ENCODE assay signal across 1 cellular context in the genomic region with DNA sequence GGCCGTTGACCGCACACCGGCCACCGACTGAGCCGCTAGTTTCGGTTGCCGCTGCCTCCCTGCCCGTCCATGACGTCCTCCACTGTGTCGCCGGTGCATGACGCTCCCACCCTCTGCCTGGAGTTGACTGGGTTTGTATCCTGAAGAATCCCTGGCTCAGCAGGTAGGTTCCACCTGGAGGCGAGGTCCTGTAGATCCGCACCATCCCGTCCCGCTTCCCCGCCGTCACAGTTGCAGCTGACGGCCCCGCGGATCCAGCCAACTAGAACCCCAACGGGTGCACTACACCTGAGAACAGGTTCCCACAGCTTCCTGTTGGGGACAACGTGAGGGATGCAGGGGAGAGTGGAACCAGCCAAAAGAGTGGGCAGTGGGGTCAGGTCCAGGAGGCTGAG.
TF ChIP-seq lines count a peak whose summit lies in the region.

No MANE protein-coding gene starts in this region.

TF ChIP-seq in K562, 482 proteins besides CTCF, POLR2A, EP300 and RAD21 (continued from another document and continues in another):
- TF ChIP-seq, protein P1, sequence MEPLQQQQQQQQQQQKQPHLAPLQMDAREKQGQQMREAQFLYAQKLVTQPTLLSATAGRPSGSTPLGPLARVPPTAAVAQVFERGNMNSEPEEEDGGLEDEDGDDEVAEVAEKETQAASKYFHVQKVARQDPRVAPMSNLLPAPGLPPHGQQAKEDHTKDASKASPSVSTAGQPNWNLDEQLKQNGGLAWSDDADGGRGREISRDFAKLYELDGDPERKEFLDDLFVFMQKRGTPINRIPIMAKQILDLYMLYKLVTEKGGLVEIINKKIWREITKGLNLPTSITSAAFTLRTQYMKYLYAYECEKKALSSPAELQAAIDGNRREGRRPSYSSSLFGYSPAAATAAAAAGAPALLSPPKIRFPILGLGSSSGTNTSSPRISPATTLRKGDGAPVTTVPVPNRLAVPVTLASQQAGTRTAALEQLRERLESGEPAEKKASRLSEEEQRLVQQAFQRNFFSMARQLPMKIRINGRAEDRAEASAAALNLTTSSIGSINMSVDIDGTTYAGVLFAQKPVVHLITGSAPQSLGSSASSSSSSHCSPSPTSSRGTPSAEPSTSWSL (CRISPR knock-in tag; IDR thresholded peaks at IDR 0.05; ENCODE audit: borderline replicate concordance), result no peak
- TF ChIP-seq, protein P2, sequence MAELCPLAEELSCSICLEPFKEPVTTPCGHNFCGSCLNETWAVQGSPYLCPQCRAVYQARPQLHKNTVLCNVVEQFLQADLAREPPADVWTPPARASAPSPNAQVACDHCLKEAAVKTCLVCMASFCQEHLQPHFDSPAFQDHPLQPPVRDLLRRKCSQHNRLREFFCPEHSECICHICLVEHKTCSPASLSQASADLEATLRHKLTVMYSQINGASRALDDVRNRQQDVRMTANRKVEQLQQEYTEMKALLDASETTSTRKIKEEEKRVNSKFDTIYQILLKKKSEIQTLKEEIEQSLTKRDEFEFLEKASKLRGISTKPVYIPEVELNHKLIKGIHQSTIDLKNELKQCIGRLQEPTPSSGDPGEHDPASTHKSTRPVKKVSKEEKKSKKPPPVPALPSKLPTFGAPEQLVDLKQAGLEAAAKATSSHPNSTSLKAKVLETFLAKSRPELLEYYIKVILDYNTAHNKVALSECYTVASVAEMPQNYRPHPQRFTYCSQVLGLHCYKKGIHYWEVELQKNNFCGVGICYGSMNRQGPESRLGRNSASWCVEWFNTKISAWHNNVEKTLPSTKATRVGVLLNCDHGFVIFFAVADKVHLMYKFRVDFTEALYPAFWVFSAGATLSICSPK (IDR thresholded peaks at IDR 0.05; ENCODE audit: borderline replicate concordance), result no peak
- TF ChIP-seq TRIM28 (IDR thresholded peaks at IDR 0.05) (no peak), NFIX (CRISPR knock-in tag; IDR thresholded peaks at IDR 0.05; ENCODE audit: low read depth) (no peak), CEBPB (tag; IDR thresholded peaks at IDR 0.05) (no peak), ZNF707 (CRISPR knock-in tag; conservative IDR thresholded peaks at IDR 0.05) (no peak), NR2C1 (IDR thresholded peaks at IDR 0.05) (no peak), NR2C1 (tag; IDR thresholded peaks at IDR 0.05) (0 out of 2 replicates have a peak, but pooled peaks have one; percentile 1), CXXC5 (CRISPR knock-in tag; IDR thresholded peaks at IDR 0.05) (no peak), POLR2H (tag; IDR thresholded peaks at IDR 0.05; ENCODE audit: low read depth) (no peak), ESRRB (CRISPR knock-in tag; IDR thresholded peaks at IDR 0.05; ENCODE audit: borderline replicate concordance) (no peak), ZNF780A (CRISPR knock-in tag; IDR thresholded peaks at IDR 0.05) (no peak), CAMTA2 (CRISPR knock-in tag; conservative IDR thresholded peaks at IDR 0.05) (no peak), ZNF197 (CRISPR knock-in tag; IDR thresholded peaks at IDR 0.05; ENCODE audit: low read depth) (no peak), CREBBP (IDR thresholded peaks at IDR 0.05; ENCODE audit: low read depth, low read length) (no peak), SLC30A9 (CRISPR knock-in tag; IDR thresholded peaks at IDR 0.05) (no peak), TEAD2 (tag; IDR thresholded peaks at IDR 0.05) (no peak), NCOA1 (IDR thresholded peaks at IDR 0.05; ENCODE audit: low read depth) (0 out of 2 replicates have a peak, but pooled peaks have one; percentile 14), ZFPM2 (CRISPR knock-in tag; IDR thresholded peaks at IDR 0.05) (no peak), ZNF212 (CRISPR knock-in tag; IDR thresholded peaks at IDR 0.05) (no peak), E2F3 (CRISPR knock-in tag; IDR thresholded peaks at IDR 0.05) (no peak), ZNF23 (CRISPR knock-in tag; IDR thresholded peaks at IDR 0.05) (no peak), ZEB2 (IDR thresholded peaks at IDR 0.05) (no peak), NCOA2 (IDR thresholded peaks at IDR 0.05; ENCODE audit: partially characterized antibody in 2 of 2) (no peak), DNMT1 (IDR thresholded peaks at IDR 0.05) (no peak), ZKSCAN1 (IDR thresholded peaks at IDR 0.05; ENCODE audit: low read depth, low read length) (no peak), ZBED1 (IDR thresholded peaks at IDR 0.05) (no peak), MED1 (CRISPR knock-in tag; IDR thresholded peaks at IDR 0.05; ENCODE audit: borderline replicate concordance) (no peak), LCOR (CRISPR knock-in tag; IDR thresholded peaks at IDR 0.05) (no peak; the same call in 1 of the 2 replicates), NR1H2 (CRISPR knock-in tag; IDR thresholded peaks at IDR 0.05) (no peak), TGIF2 (CRISPR knock-in tag; IDR thresholded peaks at IDR 0.05) (no peak), KLF6 (CRISPR knock-in tag; IDR thresholded peaks at IDR 0.05; ENCODE audit: borderline replicate concordance) (no peak), MTA1 (IDR thresholded peaks at IDR 0.05; ENCODE audit: borderline replicate concordance) (peak; percentile 94)
- TF ChIP-seq, protein P3, sequence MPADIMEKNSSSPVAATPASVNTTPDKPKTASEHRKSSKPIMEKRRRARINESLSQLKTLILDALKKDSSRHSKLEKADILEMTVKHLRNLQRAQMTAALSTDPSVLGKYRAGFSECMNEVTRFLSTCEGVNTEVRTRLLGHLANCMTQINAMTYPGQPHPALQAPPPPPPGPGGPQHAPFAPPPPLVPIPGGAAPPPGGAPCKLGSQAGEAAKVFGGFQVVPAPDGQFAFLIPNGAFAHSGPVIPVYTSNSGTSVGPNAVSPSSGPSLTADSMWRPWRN (IDR thresholded peaks at IDR 0.05; ENCODE audit: low read depth), result no peak
- TF ChIP-seq, protein P4, sequence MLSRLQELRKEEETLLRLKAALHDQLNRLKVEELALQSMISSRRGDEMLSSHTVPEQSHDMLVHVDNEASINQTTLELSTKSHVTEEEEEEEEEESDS (CRISPR knock-in tag; IDR thresholded peaks at IDR 0.05), result no peak
- TF ChIP-seq, protein P5, sequence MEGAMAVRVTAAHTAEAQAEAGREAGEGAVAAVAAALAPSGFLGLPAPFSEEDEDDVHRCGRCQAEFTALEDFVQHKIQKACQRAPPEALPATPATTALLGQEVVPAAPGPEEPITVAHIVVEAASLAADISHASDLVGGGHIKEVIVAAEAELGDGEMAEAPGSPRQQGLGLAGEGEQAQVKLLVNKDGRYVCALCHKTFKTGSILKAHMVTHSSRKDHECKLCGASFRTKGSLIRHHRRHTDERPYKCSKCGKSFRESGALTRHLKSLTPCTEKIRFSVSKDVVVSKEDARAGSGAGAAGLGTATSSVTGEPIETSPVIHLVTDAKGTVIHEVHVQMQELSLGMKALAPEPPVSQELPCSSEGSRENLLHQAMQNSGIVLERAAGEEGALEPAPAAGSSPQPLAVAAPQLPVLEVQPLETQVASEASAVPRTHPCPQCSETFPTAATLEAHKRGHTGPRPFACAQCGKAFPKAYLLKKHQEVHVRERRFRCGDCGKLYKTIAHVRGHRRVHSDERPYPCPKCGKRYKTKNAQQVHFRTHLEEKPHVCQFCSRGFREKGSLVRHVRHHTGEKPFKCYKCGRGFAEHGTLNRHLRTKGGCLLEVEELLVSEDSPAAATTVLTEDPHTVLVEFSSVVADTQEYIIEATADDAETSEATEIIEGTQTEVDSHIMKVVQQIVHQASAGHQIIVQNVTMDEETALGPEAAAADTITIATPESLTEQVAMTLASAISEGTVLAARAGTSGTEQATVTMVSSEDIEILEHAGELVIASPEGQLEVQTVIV (CRISPR knock-in tag; IDR thresholded peaks at IDR 0.05; ENCODE audit: borderline replicate concordance), result no peak
- TF ChIP-seq, protein P6, sequence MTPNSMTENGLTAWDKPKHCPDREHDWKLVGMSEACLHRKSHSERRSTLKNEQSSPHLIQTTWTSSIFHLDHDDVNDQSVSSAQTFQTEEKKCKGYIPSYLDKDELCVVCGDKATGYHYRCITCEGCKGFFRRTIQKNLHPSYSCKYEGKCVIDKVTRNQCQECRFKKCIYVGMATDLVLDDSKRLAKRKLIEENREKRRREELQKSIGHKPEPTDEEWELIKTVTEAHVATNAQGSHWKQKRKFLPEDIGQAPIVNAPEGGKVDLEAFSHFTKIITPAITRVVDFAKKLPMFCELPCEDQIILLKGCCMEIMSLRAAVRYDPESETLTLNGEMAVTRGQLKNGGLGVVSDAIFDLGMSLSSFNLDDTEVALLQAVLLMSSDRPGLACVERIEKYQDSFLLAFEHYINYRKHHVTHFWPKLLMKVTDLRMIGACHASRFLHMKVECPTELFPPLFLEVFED (CRISPR knock-in tag; conservative IDR thresholded peaks at IDR 0.05), result no peak
- TF ChIP-seq, protein P7, sequence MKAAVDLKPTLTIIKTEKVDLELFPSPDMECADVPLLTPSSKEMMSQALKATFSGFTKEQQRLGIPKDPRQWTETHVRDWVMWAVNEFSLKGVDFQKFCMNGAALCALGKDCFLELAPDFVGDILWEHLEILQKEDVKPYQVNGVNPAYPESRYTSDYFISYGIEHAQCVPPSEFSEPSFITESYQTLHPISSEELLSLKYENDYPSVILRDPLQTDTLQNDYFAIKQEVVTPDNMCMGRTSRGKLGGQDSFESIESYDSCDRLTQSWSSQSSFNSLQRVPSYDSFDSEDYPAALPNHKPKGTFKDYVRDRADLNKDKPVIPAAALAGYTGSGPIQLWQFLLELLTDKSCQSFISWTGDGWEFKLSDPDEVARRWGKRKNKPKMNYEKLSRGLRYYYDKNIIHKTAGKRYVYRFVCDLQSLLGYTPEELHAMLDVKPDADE (conservative IDR thresholded peaks at IDR 0.05; ENCODE audit: control insufficient read depth, low read depth, low read length), result no peak
- TF ChIP-seq, protein P8, sequence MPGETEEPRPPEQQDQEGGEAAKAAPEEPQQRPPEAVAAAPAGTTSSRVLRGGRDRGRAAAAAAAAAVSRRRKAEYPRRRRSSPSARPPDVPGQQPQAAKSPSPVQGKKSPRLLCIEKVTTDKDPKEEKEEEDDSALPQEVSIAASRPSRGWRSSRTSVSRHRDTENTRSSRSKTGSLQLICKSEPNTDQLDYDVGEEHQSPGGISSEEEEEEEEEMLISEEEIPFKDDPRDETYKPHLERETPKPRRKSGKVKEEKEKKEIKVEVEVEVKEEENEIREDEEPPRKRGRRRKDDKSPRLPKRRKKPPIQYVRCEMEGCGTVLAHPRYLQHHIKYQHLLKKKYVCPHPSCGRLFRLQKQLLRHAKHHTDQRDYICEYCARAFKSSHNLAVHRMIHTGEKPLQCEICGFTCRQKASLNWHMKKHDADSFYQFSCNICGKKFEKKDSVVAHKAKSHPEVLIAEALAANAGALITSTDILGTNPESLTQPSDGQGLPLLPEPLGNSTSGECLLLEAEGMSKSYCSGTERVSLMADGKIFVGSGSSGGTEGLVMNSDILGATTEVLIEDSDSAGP (CRISPR knock-in tag; IDR thresholded peaks at IDR 0.05), result no peak
- TF ChIP-seq, protein P9, sequence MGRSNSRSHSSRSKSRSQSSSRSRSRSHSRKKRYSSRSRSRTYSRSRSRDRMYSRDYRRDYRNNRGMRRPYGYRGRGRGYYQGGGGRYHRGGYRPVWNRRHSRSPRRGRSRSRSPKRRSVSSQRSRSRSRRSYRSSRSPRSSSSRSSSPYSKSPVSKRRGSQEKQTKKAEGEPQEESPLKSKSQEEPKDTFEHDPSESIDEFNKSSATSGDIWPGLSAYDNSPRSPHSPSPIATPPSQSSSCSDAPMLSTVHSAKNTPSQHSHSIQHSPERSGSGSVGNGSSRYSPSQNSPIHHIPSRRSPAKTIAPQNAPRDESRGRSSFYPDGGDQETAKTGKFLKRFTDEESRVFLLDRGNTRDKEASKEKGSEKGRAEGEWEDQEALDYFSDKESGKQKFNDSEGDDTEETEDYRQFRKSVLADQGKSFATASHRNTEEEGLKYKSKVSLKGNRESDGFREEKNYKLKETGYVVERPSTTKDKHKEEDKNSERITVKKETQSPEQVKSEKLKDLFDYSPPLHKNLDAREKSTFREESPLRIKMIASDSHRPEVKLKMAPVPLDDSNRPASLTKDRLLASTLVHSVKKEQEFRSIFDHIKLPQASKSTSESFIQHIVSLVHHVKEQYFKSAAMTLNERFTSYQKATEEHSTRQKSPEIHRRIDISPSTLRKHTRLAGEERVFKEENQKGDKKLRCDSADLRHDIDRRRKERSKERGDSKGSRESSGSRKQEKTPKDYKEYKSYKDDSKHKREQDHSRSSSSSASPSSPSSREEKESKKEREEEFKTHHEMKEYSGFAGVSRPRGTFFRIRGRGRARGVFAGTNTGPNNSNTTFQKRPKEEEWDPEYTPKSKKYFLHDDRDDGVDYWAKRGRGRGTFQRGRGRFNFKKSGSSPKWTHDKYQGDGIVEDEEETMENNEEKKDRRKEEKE (IDR thresholded peaks at IDR 0.05; ENCODE audit: borderline replicate concordance in 1 of 2, control insufficient read depth in 1 of 2, low read depth in 2 of 2, low read length in 1 of 2), result no peak
- TF ChIP-seq, protein P10, sequence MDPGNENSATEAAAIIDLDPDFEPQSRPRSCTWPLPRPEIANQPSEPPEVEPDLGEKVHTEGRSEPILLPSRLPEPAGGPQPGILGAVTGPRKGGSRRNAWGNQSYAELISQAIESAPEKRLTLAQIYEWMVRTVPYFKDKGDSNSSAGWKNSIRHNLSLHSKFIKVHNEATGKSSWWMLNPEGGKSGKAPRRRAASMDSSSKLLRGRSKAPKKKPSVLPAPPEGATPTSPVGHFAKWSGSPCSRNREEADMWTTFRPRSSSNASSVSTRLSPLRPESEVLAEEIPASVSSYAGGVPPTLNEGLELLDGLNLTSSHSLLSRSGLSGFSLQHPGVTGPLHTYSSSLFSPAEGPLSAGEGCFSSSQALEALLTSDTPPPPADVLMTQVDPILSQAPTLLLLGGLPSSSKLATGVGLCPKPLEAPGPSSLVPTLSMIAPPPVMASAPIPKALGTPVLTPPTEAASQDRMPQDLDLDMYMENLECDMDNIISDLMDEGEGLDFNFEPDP (CRISPR knock-in tag; IDR thresholded peaks at IDR 0.05), result no peak
- TF ChIP-seq, protein P11, sequence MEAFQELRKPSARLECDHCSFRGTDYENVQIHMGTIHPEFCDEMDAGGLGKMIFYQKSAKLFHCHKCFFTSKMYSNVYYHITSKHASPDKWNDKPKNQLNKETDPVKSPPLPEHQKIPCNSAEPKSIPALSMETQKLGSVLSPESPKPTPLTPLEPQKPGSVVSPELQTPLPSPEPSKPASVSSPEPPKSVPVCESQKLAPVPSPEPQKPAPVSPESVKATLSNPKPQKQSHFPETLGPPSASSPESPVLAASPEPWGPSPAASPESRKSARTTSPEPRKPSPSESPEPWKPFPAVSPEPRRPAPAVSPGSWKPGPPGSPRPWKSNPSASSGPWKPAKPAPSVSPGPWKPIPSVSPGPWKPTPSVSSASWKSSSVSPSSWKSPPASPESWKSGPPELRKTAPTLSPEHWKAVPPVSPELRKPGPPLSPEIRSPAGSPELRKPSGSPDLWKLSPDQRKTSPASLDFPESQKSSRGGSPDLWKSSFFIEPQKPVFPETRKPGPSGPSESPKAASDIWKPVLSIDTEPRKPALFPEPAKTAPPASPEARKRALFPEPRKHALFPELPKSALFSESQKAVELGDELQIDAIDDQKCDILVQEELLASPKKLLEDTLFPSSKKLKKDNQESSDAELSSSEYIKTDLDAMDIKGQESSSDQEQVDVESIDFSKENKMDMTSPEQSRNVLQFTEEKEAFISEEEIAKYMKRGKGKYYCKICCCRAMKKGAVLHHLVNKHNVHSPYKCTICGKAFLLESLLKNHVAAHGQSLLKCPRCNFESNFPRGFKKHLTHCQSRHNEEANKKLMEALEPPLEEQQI (IDR thresholded peaks at IDR 0.05), result no peak
- TF ChIP-seq, protein P12, sequence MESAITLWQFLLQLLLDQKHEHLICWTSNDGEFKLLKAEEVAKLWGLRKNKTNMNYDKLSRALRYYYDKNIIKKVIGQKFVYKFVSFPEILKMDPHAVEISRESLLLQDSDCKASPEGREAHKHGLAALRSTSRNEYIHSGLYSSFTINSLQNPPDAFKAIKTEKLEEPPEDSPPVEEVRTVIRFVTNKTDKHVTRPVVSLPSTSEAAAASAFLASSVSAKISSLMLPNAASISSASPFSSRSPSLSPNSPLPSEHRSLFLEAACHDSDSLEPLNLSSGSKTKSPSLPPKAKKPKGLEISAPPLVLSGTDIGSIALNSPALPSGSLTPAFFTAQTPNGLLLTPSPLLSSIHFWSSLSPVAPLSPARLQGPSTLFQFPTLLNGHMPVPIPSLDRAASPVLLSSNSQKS (CRISPR knock-in tag; IDR thresholded peaks at IDR 0.05), result no peak
